ENCODE assay signal across 36 cellular contexts in genomic region chr20:6916938-6917337, GRCh38.
"Had no signal": no experiment of that assay in that cellular context is flagged by ENCODE, and none has a peak within 500 bp of the region (broad histone marks: within the 10 kb centered on the region; RNA-seq: fewer than 3 reads in every experiment).

No MANE protein-coding gene starts in this region.

- FAIRE-seq: bronchial epithelial cell had no signal

- H3K27ac Mint-ChIP-seq: activated CD4-positive, alpha-beta memory T cell treated with anti-CD3 and anti-CD28 coated beads, Interleukin-2, amount 10 ng/mL, durations not matched to agents 7 days and 5 days; activated CD4-positive, alpha-beta T cell treated with anti-CD3 and anti-CD28 coated beads for 36 hours; activated CD4-positive, alpha-beta T cell treated with anti-CD3 and anti-CD28 coated beads, Interleukin-2, amount 10 ng/mL, durations not matched to agents 7 days and 5 days; activated CD8-positive, alpha-beta memory T cell treated with anti-CD3 and anti-CD28 coated beads, Interleukin-2, amount 10 ng/mL, durations not matched to agents 7 days and 5 days; activated CD8-positive, alpha-beta T cell treated with anti-CD3 and anti-CD28 coated beads, Interleukin-2, amount 10 ng/mL, durations not matched to agents 7 days and 5 days; activated naive CD4-positive, alpha-beta T cell treated with anti-CD3 and anti-CD28 coated beads, Interleukin-2, amount 10 ng/mL, durations not matched to agents 7 days and 5 days; activated naive CD4-positive, alpha-beta T cell treated with anti-CD3 and anti-CD28 coated beads, Interleukin-2, amount 50 U/mL, for 24 hours; activated naive CD8-positive, alpha-beta T cell; activated naive CD8-positive, alpha-beta T cell treated with anti-CD3 and anti-CD28 coated beads, Interleukin-2, amount 10 ng/mL, durations not matched to agents 7 days and 5 days; activated naive CD8-positive, alpha-beta T cell treated with anti-CD3 and anti-CD28 coated beads, Interleukin-2, amount 50 U/mL, for 24 hours; activated T-cell treated with anti-CD3 and anti-CD28 coated beads, Interleukin-2, amount 50 U/mL, for 24 hours; activated T-helper 2 cell treated with anti-CD3 and anti-CD28 coated beads, Interferon-gamma antibody, Interleukin-2, Interleukin-4, amounts not matched to agents 10 μg/mL and 5 μg/mL and 100 μg/mL, durations not matched to agents 14 hours and 24 hours and 36 hours; brain; T-helper 17 cell; WTC11 had no signal

- H3K36me3 Mint-ChIP-seq: activated CD8-positive, alpha-beta memory T cell treated with anti-CD3 and anti-CD28 coated beads, Interleukin-2, amount 10 ng/mL, durations not matched to agents 7 days and 5 days; activated naive CD4-positive, alpha-beta T cell treated with anti-CD3 and anti-CD28 coated beads, Interleukin-2, amount 10 ng/mL, durations not matched to agents 7 days and 5 days; activated naive CD4-positive, alpha-beta T cell treated with anti-CD3 and anti-CD28 coated beads, Interleukin-2, amount 50 U/mL, for 24 hours; activated naive CD8-positive, alpha-beta T cell; activated naive CD8-positive, alpha-beta T cell treated with anti-CD3 and anti-CD28 coated beads, Interleukin-2, amount 10 ng/mL, durations not matched to agents 7 days and 5 days; brain; WTC11 had no signal

- H3K27ac ChIP-seq: ascending aorta, cardiac muscle cell, colonic mucosa, WERI-Rb-1 had no signal

- H3K4me3 Mint-ChIP-seq: activated CD4-positive, alpha-beta memory T cell treated with anti-CD3 and anti-CD28 coated beads, Interleukin-2, amount 10 ng/mL, durations not matched to agents 7 days and 5 days; activated CD4-positive, alpha-beta T cell treated with anti-CD3 and anti-CD28 coated beads for 36 hours; activated CD4-positive, alpha-beta T cell treated with anti-CD3 and anti-CD28 coated beads, Interleukin-2, amount 10 ng/mL, durations not matched to agents 7 days and 5 days; activated CD8-positive, alpha-beta memory T cell treated with anti-CD3 and anti-CD28 coated beads, Interleukin-2, amount 10 ng/mL, durations not matched to agents 7 days and 5 days; activated CD8-positive, alpha-beta T cell treated with anti-CD3 and anti-CD28 coated beads, Interleukin-2, amount 10 ng/mL, durations not matched to agents 7 days and 5 days; activated naive CD4-positive, alpha-beta T cell treated with anti-CD3 and anti-CD28 coated beads, Interleukin-2, amount 10 ng/mL, durations not matched to agents 7 days and 5 days; activated naive CD4-positive, alpha-beta T cell treated with anti-CD3 and anti-CD28 coated beads, Interleukin-2, amount 50 U/mL, for 24 hours; activated naive CD8-positive, alpha-beta T cell; activated naive CD8-positive, alpha-beta T cell treated with anti-CD3 and anti-CD28 coated beads, Interleukin-2, amount 10 ng/mL, durations not matched to agents 7 days and 5 days; activated naive CD8-positive, alpha-beta T cell treated with anti-CD3 and anti-CD28 coated beads, Interleukin-2, amount 50 U/mL, for 24 hours; activated T-cell treated with anti-CD3 and anti-CD28 coated beads, Interleukin-2, amount 50 U/mL, for 24 hours; brain; central memory CD8-positive, alpha-beta T cell; T-helper 17 cell; WTC11 had no signal

- DNase-seq: activated CD4-positive, alpha-beta memory T cell treated with anti-CD3 and anti-CD28 coated beads, Interleukin-2, amount 10 ng/mL, durations not matched to agents 7 days and 5 days; activated CD4-positive, alpha-beta T cell treated with anti-CD3 and anti-CD28 coated beads for 1 hour; activated CD4-positive, alpha-beta T cell treated with anti-CD3 and anti-CD28 coated beads for 36 hours; activated CD4-positive, alpha-beta T cell treated with anti-CD3 and anti-CD28 coated beads for 48 hours; activated CD4-positive, alpha-beta T cell treated with anti-CD3 and anti-CD28 coated beads, Interleukin-2, amount 10 ng/mL, durations not matched to agents 7 days and 5 days; activated CD4-positive, alpha-beta T cell treated with anti-CD3 and anti-CD28 coated beads, Interleukin-2, amount 50 U/mL, for 48 hours; activated CD4-positive, CD25-positive, alpha-beta regulatory T cell; activated CD8-positive, alpha-beta memory T cell treated with anti-CD3 and anti-CD28 coated beads for 24 hours; activated CD8-positive, alpha-beta memory T cell treated with anti-CD3 and anti-CD28 coated beads, Interleukin-2, amount 10 ng/mL, durations not matched to agents 7 days and 5 days; activated CD8-positive, alpha-beta memory T cell treated with anti-CD3 and anti-CD28 coated beads, Interleukin-2, amount 50 U/mL, for 48 hours; activated CD8-positive, alpha-beta T cell treated with anti-CD3 and anti-CD28 coated beads, Interleukin-2, amount 10 ng/mL, durations not matched to agents 7 days and 5 days; activated effector memory CD4-positive, alpha-beta T cell treated with Interleukin-2 at 50 U/mL for 16 hours; activated gamma-delta T cell; activated naive CD4-positive, alpha-beta T cell treated with anti-CD3 and anti-CD28 coated beads, Interleukin-2, amount 10 ng/mL, durations not matched to agents 7 days and 5 days; activated naive CD4-positive, alpha-beta T cell treated with Interleukin-2 at 50 U/mL for 16 hours; activated naive CD8-positive, alpha-beta T cell treated with anti-CD3 and anti-CD28 coated beads, Interleukin-2, amount 10 ng/mL, durations not matched to agents 7 days and 5 days; activated naive CD8-positive, alpha-beta T cell treated with anti-CD3 and anti-CD28 coated beads, Interleukin-2, amount 50 U/mL, for 24 hours; activated T-cell treated with anti-CD3 and anti-CD28 coated beads, Interleukin-2, amount 50 U/mL, for 24 hours; activated T-cell treated with anti-CD3 and anti-CD28 coated beads, Interleukin-2, amount 50 U/mL, for 48 hours; amygdala; anterior cingulate cortex; caudate nucleus; cerebellar nuclear complex; colonic mucosa; T-helper 17 cell; WERI-Rb-1 had no signal

- ATAC-seq: activated CD4-positive, alpha-beta T cell treated with anti-CD3 and anti-CD28 coated beads for 36 hours; activated CD4-positive, CD25-positive, alpha-beta regulatory T cell treated with anti-CD3 and anti-CD28 coated beads, Interleukin-2, amount 50 U/mL, for 24 hours; activated CD8-positive, alpha-beta memory T cell treated with anti-CD3 and anti-CD28 coated beads, Interleukin-2, amount 10 ng/mL, durations not matched to agents 7 days and 5 days; activated CD8-positive, alpha-beta T cell treated with anti-CD3 and anti-CD28 coated beads, Interleukin-2, amount 10 ng/mL, durations not matched to agents 7 days and 5 days; activated naive CD8-positive, alpha-beta T cell treated with anti-CD3 and anti-CD28 coated beads, Interleukin-2, amount 50 U/mL, for 24 hours; T-helper 17 cell; WTC11 had no signal

- H3K4me1 Mint-ChIP-seq: activated CD4-positive, alpha-beta memory T cell treated with anti-CD3 and anti-CD28 coated beads, Interleukin-2, amount 10 ng/mL, durations not matched to agents 7 days and 5 days; activated CD4-positive, alpha-beta T cell treated with anti-CD3 and anti-CD28 coated beads for 36 hours; activated CD4-positive, alpha-beta T cell treated with anti-CD3 and anti-CD28 coated beads, Interleukin-2, amount 10 ng/mL, durations not matched to agents 7 days and 5 days; activated CD8-positive, alpha-beta memory T cell treated with anti-CD3 and anti-CD28 coated beads, Interleukin-2, amount 10 ng/mL, durations not matched to agents 7 days and 5 days; activated naive CD4-positive, alpha-beta T cell treated with anti-CD3 and anti-CD28 coated beads, Interleukin-2, amount 10 ng/mL, durations not matched to agents 7 days and 5 days; activated naive CD4-positive, alpha-beta T cell treated with anti-CD3 and anti-CD28 coated beads, Interleukin-2, amount 50 U/mL, for 24 hours; activated naive CD8-positive, alpha-beta T cell treated with anti-CD3 and anti-CD28 coated beads, Interleukin-2, amount 10 ng/mL, durations not matched to agents 7 days and 5 days; activated naive CD8-positive, alpha-beta T cell treated with anti-CD3 and anti-CD28 coated beads, Interleukin-2, amount 50 U/mL, for 24 hours; central memory CD8-positive, alpha-beta T cell; T-helper 17 cell had no signal

- H3K27me3 Mint-ChIP-seq: activated CD4-positive, alpha-beta memory T cell treated with anti-CD3 and anti-CD28 coated beads, Interleukin-2, amount 10 ng/mL, durations not matched to agents 7 days and 5 days; activated CD4-positive, alpha-beta T cell treated with anti-CD3 and anti-CD28 coated beads for 36 hours; activated CD4-positive, alpha-beta T cell treated with anti-CD3 and anti-CD28 coated beads, Interleukin-2, amount 10 ng/mL, durations not matched to agents 7 days and 5 days; activated CD8-positive, alpha-beta memory T cell treated with anti-CD3 and anti-CD28 coated beads, Interleukin-2, amount 10 ng/mL, durations not matched to agents 7 days and 5 days; activated naive CD4-positive, alpha-beta T cell treated with anti-CD3 and anti-CD28 coated beads, Interleukin-2, amount 10 ng/mL, durations not matched to agents 7 days and 5 days; activated naive CD4-positive, alpha-beta T cell treated with anti-CD3 and anti-CD28 coated beads, Interleukin-2, amount 50 U/mL, for 24 hours; activated naive CD8-positive, alpha-beta T cell; activated naive CD8-positive, alpha-beta T cell treated with anti-CD3 and anti-CD28 coated beads, Interleukin-2, amount 10 ng/mL, durations not matched to agents 7 days and 5 days; activated naive CD8-positive, alpha-beta T cell treated with anti-CD3 and anti-CD28 coated beads, Interleukin-2, amount 50 U/mL, for 24 hours; activated T-cell treated with anti-CD3 and anti-CD28 coated beads, Interleukin-2, amount 50 U/mL, for 24 hours; central memory CD8-positive, alpha-beta T cell; T-helper 17 cell had no signal

- H3K36me3 ChIP-seq: ascending aorta, cardiac muscle cell, colonic mucosa, WERI-Rb-1 had no signal

- H3K9me3 ChIP-seq: ascending aorta, colonic mucosa had no signal

- H3K4me3 ChIP-seq: ascending aorta, cardiac muscle cell, colonic mucosa had no signal

- H3K27me3 ChIP-seq: ascending aorta, cardiac muscle cell, colonic mucosa had no signal

- H3K4me1 ChIP-seq: ascending aorta, colonic mucosa had no signal

- H3K9me3 Mint-ChIP-seq: activated naive CD4-positive, alpha-beta T cell treated with anti-CD3 and anti-CD28 coated beads, Interleukin-2, amount 50 U/mL, for 24 hours had no signal
